ENCODE assay signal across 20 cellular contexts in genomic region chr6:81228912-81229540, GRCh38.
A peak's percentile ranks its signal among the peaks of the same experiment; 100 is the strongest.
DNase-seq lines count a peak whose midpoint lies in the region; ATAC-seq and TF ChIP-seq lines count a peak whose summit lies in the region.
"Had no signal": no experiment of that assay in that cellular context is flagged by ENCODE, and none has a peak within 500 bp of the region (broad histone marks: within the 10 kb centered on the region; RNA-seq: fewer than 3 reads in every experiment).

No MANE protein-coding gene starts in this region.

- H3K27ac Mint-ChIP-seq in CD14-positive monocyte = no peak overlapping the region
- H3K27ac Mint-ChIP-seq: B cell; dendritic cell treated with granulocyte-macrophage colony-stimulating factor and Interleukin-4, amounts not matched to agents 40 ng/mL and 50 ng/mL, for 4 days; T-helper 1 cell treated with Interleukin-12 subunit alpha and Interleukin-12 subunit beta and Interleukin-4 antibody, amounts not matched to agents 30 μg/mL and 1 μg/mL, for 36 hours had no signal

- TF ChIP-seq CTCF in AG09319 (IDR thresholded peaks at IDR 0.05; ENCODE audit: low read depth, low read length) (no peak), cardiac fibroblast (IDR thresholded peaks at IDR 0.05; ENCODE audit: low read depth, low read length) (no peak), left lung (IDR thresholded peaks at IDR 0.05) (no peak), CD14-positive monocyte (IDR thresholded peaks at IDR 0.05) (no peak)

- peak; percentile 38 for DNase-seq in AG09319 (ENCODE audit: extremely low read depth, low read depth)
- DNase-seq in LHCN-M2 (ENCODE audit: low read depth) = peak; percentile 71
- DNase-seq in cardiac fibroblast (ENCODE audit: low read depth in 2 of 2) = peak; percentile 62 to 68
- no peak for DNase-seq in left lung
- DNase-seq in SKM-1 (lab: John Stamatoyannopoulos, UW; ENCODE audit: unreplicated experiment) = no peak
- no peak for DNase-seq in CD14-positive monocyte (ENCODE audit: low spot score)
- no peak for DNase-seq in right cardiac atrium
- DNase-seq: amygdala; hypothalamus; NCI-H1048; NCI-H2081 treated with DMSO at 0.1 percent for 48 hours; NCI-H774; stimulated activated CD4-positive, alpha-beta T cell treated with anti-CD3 and anti-CD28 coated beads, Interleukin-4, amount 100 ng/mL, for 1 hour had no signal

- no peak overlapping the region for H3K4me3 ChIP-seq in cardiac fibroblast (replicated peaks in 1 of 2; ENCODE audit: low read depth in 2 of 2, low read length in 2 of 2)
- no peak overlapping the region for H3K4me3 ChIP-seq in left lung
- no peak overlapping the region for H3K4me3 ChIP-seq in right cardiac atrium (ENCODE audit: low read length)
- H3K4me3 ChIP-seq: K562 had no signal

- intact Hi-C loops in left lung (cut with DNase I) = no loop called here
- intact Hi-C loops in CD14-positive monocyte (cut with micrococcal nuclease) = no loop called here
- intact Hi-C loops in right cardiac atrium (cut with DNase I) = no loop called here

- H3K36me3 Mint-ChIP-seq in CD14-positive monocyte = no peaks in the 10 kb centered on the region

- H3K27me3 ChIP-seq in left lung (no peaks in the 10 kb centered on the region), right cardiac atrium (ENCODE audit: control insufficient read depth, insufficient read depth) (no peaks in the 10 kb centered on the region)

- H3K4me3 Mint-ChIP-seq in CD14-positive monocyte = no peak overlapping the region
- H3K4me3 Mint-ChIP-seq: B cell; dendritic cell treated with granulocyte-macrophage colony-stimulating factor and Interleukin-4, amounts not matched to agents 40 ng/mL and 50 ng/mL, for 4 days; T-helper 1 cell treated with Interleukin-12 subunit alpha and Interleukin-12 subunit beta and Interleukin-4 antibody, amounts not matched to agents 30 μg/mL and 1 μg/mL, for 36 hours had no signal

- H3K27me3 Mint-ChIP-seq in CD14-positive monocyte (ENCODE audit: low read depth in 3 of 3) = peaks cover 1 to 3% (median 2%) of the 10 kb centered on the region in 3 donors
- H3K27me3 Mint-ChIP-seq: B cell; dendritic cell treated with granulocyte-macrophage colony-stimulating factor and Interleukin-4, amounts not matched to agents 40 ng/mL and 50 ng/mL, for 4 days had no signal

- no peaks in the 10 kb centered on the region for H3K4me1 Mint-ChIP-seq in CD14-positive monocyte
- H3K4me1 Mint-ChIP-seq: B cell had no signal

- H3K27ac ChIP-seq in left lung (no peak overlapping the region), right cardiac atrium (ENCODE audit: low read length) (no peak overlapping the region)
- H3K27ac ChIP-seq: RWPE1 had no signal

- no peaks in the 10 kb centered on the region for H3K36me3 ChIP-seq in left lung

- H3K4me1 ChIP-seq in left lung (no peaks in the 10 kb centered on the region), right cardiac atrium (ENCODE audit: control insufficient read depth, insufficient read depth, low read length) (no peaks in the 10 kb centered on the region)

- 27% methylated on average over 2 of the region's 2 CpGs for WGBS in right cardiac atrium

- ATAC-seq in left lung = peak; percentile 33
- no peak for ATAC-seq in GM21390 (IDR thresholded peaks at IDR 0.05; ENCODE audit: unreplicated experiment)
- ATAC-seq in right cardiac atrium = no peak
- ATAC-seq: K562, sciatic nerve had no signal

- H3K9me3 Mint-ChIP-seq in CD14-positive monocyte = no peaks in the 10 kb centered on the region
- H3K9me3 Mint-ChIP-seq: dendritic cell treated with granulocyte-macrophage colony-stimulating factor and Interleukin-4, amounts not matched to agents 40 ng/mL and 50 ng/mL, for 4 days; T-helper 1 cell treated with Interleukin-12 subunit alpha and Interleukin-12 subunit beta and Interleukin-4 antibody, amounts not matched to agents 30 μg/mL and 1 μg/mL, for 36 hours had no signal

- H3K9me3 ChIP-seq in left lung = no peaks in the 10 kb centered on the region
- H3K9me3 ChIP-seq in right cardiac atrium (ENCODE audit: control insufficient read depth, low read length) = no peaks in the 10 kb centered on the region

Comparison
In these comparisons a context has a peak if more than half of its experiments do, and no peak if none do; other contexts are left out.
1. DNase-seq: peak in AG09319 (single experiment), LHCN-M2 (single experiment) and cardiac fibroblast (2 of 2); none in left lung (0 of 2), SKM-1 (single experiment), CD14-positive monocyte (single experiment) and right cardiac atrium (0 of 3).